17 cellular contexts compared by ENCODE assay signal in genomic region chr2:101551489-101551888, GRCh38.
"Had no signal": no experiment of that assay in that cellular context is flagged by ENCODE, and none has a peak within 500 bp of the region (broad histone marks: within the 10 kb centered on the region; RNA-seq: fewer than 3 reads in every experiment).

No MANE protein-coding gene starts in this region.

- H3K27ac ChIP-seq: esophagus squamous epithelium, spleen, testis, upper lobe of right lung had no signal

- H3K27me3 ChIP-seq: esophagus squamous epithelium, spleen, testis, upper lobe of right lung had no signal

- H3K9me3 Mint-ChIP-seq: activated T-cell treated with anti-CD3 and anti-CD28 coated beads, Interleukin-2, amount 50 U/mL, for 4 hours; natural killer cell had no signal

- ATAC-seq: activated T-cell treated with anti-CD3 and anti-CD28 coated beads, Interleukin-2, amount 50 U/mL, for 4 hours; left colon; natural killer cell; Right ventricle myocardium inferior; sciatic nerve; upper lobe of right lung had no signal

- H3K4me3 Mint-ChIP-seq: activated T-cell treated with anti-CD3 and anti-CD28 coated beads, Interleukin-2, amount 50 U/mL, for 4 hours; natural killer cell had no signal

- H3K9me3 ChIP-seq: esophagus squamous epithelium, spleen, testis, upper lobe of right lung had no signal

- H3K36me3 Mint-ChIP-seq: natural killer cell had no signal

- H3K4me3 ChIP-seq: esophagus squamous epithelium, lung, spleen, testis, upper lobe of right lung had no signal

- H3K4me1 ChIP-seq: esophagus squamous epithelium, testis, upper lobe of right lung had no signal

- DNase-seq: activated CD4-positive, CD25-positive, alpha-beta regulatory T cell treated with anti-CD3 and anti-CD28 coated beads, Interleukin-2, amount 50 U/mL, for 72 hours; activated naive CD4-positive, alpha-beta T cell treated with anti-CD3 and anti-CD28 coated beads, Interleukin-2, amount 50 U/mL, for 16 hours; activated T-cell treated with anti-CD3 and anti-CD28 coated beads, Interleukin-2, amount 50 U/mL, for 4 hours; anterior cingulate cortex; cerebellar nuclear complex; esophagus squamous epithelium; foreskin melanocyte; left colon; natural killer cell; occipital lobe; spleen; stimulated activated CD4-positive, alpha-beta T cell treated with anti-CD3 and anti-CD28 coated beads, Interleukin-1b, Interleukin-23, amount 100 ng/mL, for 48 hours; testis; upper lobe of right lung had no signal

- H3K36me3 ChIP-seq: esophagus squamous epithelium, spleen, upper lobe of right lung had no signal

- H3K27ac Mint-ChIP-seq: natural killer cell had no signal

- H3K4me1 Mint-ChIP-seq: natural killer cell had no signal
